ENCODE assay signal across 15 cellular contexts in the genomic region with DNA sequence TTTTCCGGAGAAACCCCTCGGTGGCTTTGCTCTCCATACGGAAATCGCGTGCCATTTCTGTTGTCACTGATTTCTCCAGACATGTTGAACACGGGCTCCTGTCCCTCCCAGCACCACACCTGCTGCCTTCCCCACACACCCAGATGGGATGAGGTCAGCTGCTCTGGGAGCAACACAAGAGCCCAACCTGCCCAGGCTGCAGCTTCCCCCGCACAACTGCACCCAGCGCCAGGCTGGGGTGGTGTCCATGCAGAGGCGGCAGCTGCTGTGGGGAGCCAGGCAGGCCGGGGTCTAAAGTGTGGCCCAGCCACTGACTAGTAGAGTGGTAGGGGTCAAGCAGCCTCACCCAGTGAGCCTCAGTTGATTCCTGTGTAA.
"Had no signal": no experiment of that assay in that cellular context is flagged by ENCODE, and none has a peak within 500 bp of the region (broad histone marks: within the 10 kb centered on the region; RNA-seq: fewer than 3 reads in every experiment).

No MANE protein-coding gene starts in this region.

- H3K36me3 ChIP-seq: pancreas, sigmoid colon, upper lobe of left lung had no signal

- H3K36me3 Mint-ChIP-seq: activated naive CD8-positive, alpha-beta T cell treated with anti-CD3 and anti-CD28 coated beads for 36 hours; naive B cell; stimulated activated memory B cell treated with anti-CD40 and anti-IgM and Interleukin-4, amounts not matched to agents 10 μg/mL and 1 μg/mL and 100 μg/mL, for 72 hours had no signal

- H3K4me1 ChIP-seq: pancreas, sigmoid colon, testis, upper lobe of left lung had no signal

- DNase-seq: activated CD4-positive, alpha-beta T cell treated with anti-CD3 and anti-CD28 coated beads for 4 hours; activated naive CD8-positive, alpha-beta T cell treated with anti-CD3 and anti-CD28 coated beads for 36 hours; amniotic stem cell; dermis blood vessel endothelial cell; effector memory CD8-positive, alpha-beta T cell; foreskin keratinocyte; hippocampal formation; naive B cell; sigmoid colon; stimulated activated CD4-positive, alpha-beta T cell treated with anti-CD3 and anti-CD28 coated beads, Interleukin-4, amount 100 ng/mL, for 24 hours; testis; upper lobe of left lung had no signal

- H3K4me3 Mint-ChIP-seq: activated naive CD8-positive, alpha-beta T cell treated with anti-CD3 and anti-CD28 coated beads for 36 hours; effector memory CD8-positive, alpha-beta T cell; naive B cell; stimulated activated memory B cell treated with anti-CD40 and anti-IgM and Interleukin-4, amounts not matched to agents 10 μg/mL and 1 μg/mL and 100 μg/mL, for 72 hours had no signal

- H3K9me3 ChIP-seq: pancreas, sigmoid colon, testis, upper lobe of left lung had no signal

- H3K27ac ChIP-seq: epithelial cell of prostate, foreskin keratinocyte, pancreas, sigmoid colon, testis, upper lobe of left lung had no signal

- H3K4me3 ChIP-seq: pancreas, sigmoid colon, testis, upper lobe of left lung had no signal

- H3K4me1 Mint-ChIP-seq: activated naive CD8-positive, alpha-beta T cell treated with anti-CD3 and anti-CD28 coated beads for 36 hours; naive B cell; stimulated activated memory B cell treated with anti-CD40 and anti-IgM and Interleukin-4, amounts not matched to agents 10 μg/mL and 1 μg/mL and 100 μg/mL, for 72 hours had no signal

- H3K27me3 ChIP-seq: foreskin keratinocyte, pancreas, sigmoid colon, testis, upper lobe of left lung had no signal

- H3K27ac Mint-ChIP-seq: activated naive CD8-positive, alpha-beta T cell treated with anti-CD3 and anti-CD28 coated beads for 36 hours; effector memory CD8-positive, alpha-beta T cell; naive B cell; stimulated activated memory B cell treated with anti-CD40 and anti-IgM and Interleukin-4, amounts not matched to agents 10 μg/mL and 1 μg/mL and 100 μg/mL, for 72 hours had no signal

- H3K9me3 Mint-ChIP-seq: activated naive CD8-positive, alpha-beta T cell treated with anti-CD3 and anti-CD28 coated beads for 36 hours; effector memory CD8-positive, alpha-beta T cell had no signal

- ATAC-seq: effector memory CD8-positive, alpha-beta T cell; foreskin keratinocyte; stimulated activated memory B cell treated with anti-CD40 and anti-IgM and Interleukin-4, amounts not matched to agents 10 μg/mL and 1 μg/mL and 100 μg/mL, for 72 hours had no signal
